Comparison of ENCODE assay signal across 2 cellular contexts in the genomic region with DNA sequence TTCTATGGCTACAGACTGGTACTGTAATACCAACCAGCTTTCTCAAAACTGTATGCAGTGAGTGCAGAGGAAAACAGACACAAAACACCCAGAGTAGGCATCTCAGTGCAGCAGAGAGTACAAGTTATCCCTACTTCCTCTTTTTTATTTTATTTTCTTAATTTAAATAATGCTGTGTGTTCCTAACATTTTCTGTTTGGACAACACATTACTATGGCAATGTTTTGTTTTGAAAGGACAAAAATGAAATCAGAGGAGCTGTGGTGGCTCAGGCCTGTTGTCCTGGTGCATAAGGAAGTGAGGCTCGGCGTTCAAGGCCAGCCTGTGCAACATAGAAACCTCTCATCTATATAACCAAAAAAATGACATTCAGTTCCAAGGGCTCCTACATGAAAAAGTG.
TF ChIP-seq lines count a peak whose summit lies in the region.

No MANE protein-coding gene starts in this region.

TF ChIP-seq in IMR-90, 13 proteins besides CTCF, POLR2A, EP300 and RAD21:
- TF ChIP-seq RFX5 (IDR thresholded peaks at IDR 0.05; ENCODE audit: low read depth, low read length) (no peak), CEBPB (IDR thresholded peaks at IDR 0.05; ENCODE audit: low read depth, low read length) (no peak), RCOR1 (IDR thresholded peaks at IDR 0.05; ENCODE audit: insufficient replicate concordance, low read length) (no peak), MXI1 (IDR thresholded peaks at IDR 0.05; ENCODE audit: borderline replicate concordance, low read depth, low read length) (no peak), SMC3 (IDR thresholded peaks at IDR 0.05; ENCODE audit: low read depth, low read length) (no peak), FOS (IDR thresholded peaks at IDR 0.05; ENCODE audit: low read depth, low read length) (no peak), MAFK (IDR thresholded peaks at IDR 0.05; ENCODE audit: low read depth, low read length) (no peak), MAZ (IDR thresholded peaks at IDR 0.05; ENCODE audit: borderline replicate concordance, low read depth, low read length) (no peak), CHD1 (IDR thresholded peaks at IDR 0.05; ENCODE audit: low read depth, low read length) (no peak), NFE2L2 (IDR thresholded peaks at IDR 0.05; ENCODE audit: low read depth, low read length) (no peak), BHLHE40 (IDR thresholded peaks at IDR 0.05; ENCODE audit: low read depth, low read length) (no peak)
- TF ChIP-seq, protein P1, sequence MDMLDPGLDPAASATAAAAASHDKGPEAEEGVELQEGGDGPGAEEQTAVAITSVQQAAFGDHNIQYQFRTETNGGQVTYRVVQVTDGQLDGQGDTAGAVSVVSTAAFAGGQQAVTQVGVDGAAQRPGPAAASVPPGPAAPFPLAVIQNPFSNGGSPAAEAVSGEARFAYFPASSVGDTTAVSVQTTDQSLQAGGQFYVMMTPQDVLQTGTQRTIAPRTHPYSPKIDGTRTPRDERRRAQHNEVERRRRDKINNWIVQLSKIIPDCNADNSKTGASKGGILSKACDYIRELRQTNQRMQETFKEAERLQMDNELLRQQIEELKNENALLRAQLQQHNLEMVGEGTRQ (IDR thresholded peaks at IDR 0.05; ENCODE audit: low read depth, low read length) = no peak
- TF ChIP-seq, protein P2, sequence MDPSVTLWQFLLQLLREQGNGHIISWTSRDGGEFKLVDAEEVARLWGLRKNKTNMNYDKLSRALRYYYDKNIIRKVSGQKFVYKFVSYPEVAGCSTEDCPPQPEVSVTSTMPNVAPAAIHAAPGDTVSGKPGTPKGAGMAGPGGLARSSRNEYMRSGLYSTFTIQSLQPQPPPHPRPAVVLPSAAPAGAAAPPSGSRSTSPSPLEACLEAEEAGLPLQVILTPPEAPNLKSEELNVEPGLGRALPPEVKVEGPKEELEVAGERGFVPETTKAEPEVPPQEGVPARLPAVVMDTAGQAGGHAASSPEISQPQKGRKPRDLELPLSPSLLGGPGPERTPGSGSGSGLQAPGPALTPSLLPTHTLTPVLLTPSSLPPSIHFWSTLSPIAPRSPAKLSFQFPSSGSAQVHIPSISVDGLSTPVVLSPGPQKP (IDR thresholded peaks at IDR 0.05; ENCODE audit: borderline replicate concordance, low read depth, low read length) = no peak

TF ChIP-seq in K562, 482 proteins besides CTCF, POLR2A, EP300 and RAD21:
- no peak for TF ChIP-seq RBM14 (IDR thresholded peaks at IDR 0.05; ENCODE audit: borderline replicate concordance, insufficient read depth, low read depth, low read length)
- no peak for TF ChIP-seq KHSRP (IDR thresholded peaks at IDR 0.05)
- TF ChIP-seq SPI1 (IDR thresholded peaks at IDR 0.05; ENCODE audit: borderline replicate concordance, low read depth, low read length) = peak; percentile 85
